In the genomic region with DNA sequence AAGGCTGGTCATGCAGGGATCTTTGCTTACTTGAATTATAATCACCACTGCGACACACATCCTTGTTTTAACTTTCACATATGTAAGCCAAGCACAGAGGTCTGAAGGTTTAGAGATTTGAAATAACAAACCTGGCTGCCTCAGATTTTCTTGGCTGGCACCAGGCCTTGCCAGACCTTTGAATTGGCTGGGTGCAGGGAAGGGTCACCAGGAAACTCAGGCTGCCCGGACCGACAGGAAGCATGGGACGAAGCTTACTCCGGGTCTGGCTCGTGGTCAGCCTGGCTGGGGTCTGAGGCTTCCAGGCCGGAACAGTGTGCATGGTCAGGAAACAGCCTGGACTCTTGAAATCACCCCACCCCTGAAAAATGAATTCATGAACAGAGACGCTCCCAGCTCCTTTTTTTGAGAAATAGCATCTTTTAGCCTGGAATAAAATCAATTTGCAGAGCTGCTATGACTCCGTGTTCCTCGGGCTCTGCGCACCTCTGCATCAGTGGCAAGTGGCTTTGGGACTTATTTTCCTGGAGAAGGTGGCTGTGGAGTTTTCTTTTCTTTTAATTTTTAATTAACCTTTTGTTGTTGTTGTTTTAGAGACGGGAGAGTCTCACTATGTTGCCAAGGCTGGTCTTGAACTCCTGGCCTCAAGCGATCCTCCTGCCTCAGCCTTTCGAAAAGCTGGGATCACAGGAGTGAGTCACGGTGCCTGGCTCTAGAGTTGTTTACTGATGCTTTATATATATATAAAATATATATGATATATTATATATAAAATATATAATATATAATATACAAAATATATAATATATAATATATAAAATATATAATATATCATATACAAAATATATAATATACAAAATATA, we compare ENCODE assay signal across 8 cellular contexts. TPM values are rescaled to one million over a fixed set of nuclear protein-coding genes. Genes with fewer than 3 reads are reported as not detected.
DNase-seq lines count a peak whose midpoint lies in the region; ATAC-seq and TF ChIP-seq lines count a peak whose summit lies in the region.
"Not testable (repeated sequence)": the region's sequence is repeated elsewhere in the genome, so short reads cannot be mapped to it uniquely, and the experiment has no call there.

No MANE protein-coding gene starts in this region.

- H3K36me3 ChIP-seq in CD8-positive, alpha-beta T cell (ENCODE audit: insufficient read depth, low read length); heart right ventricle; lower lobe of right lung; ovary; stomach: not testable (repeated sequence)

- ATAC-seq in CD8-positive, alpha-beta T cell: peak; percentile 29
- peak; percentile 14 for ATAC-seq in effector memory CD8-positive, alpha-beta T cell (replicated peaks)
- ATAC-seq in heart right ventricle (peak; percentile 76 to 94 (median 92)), lower lobe of right lung (peak; percentile 61 to 79)

- not testable (repeated sequence) for TF ChIP-seq EP300 in ovary (IDR thresholded peaks at IDR 0.05); stomach (IDR thresholded peaks at IDR 0.05)

- CTCF ChIA-PET in CD8-positive, alpha-beta T cell (lab: Charles Lee): interaction anchor here (0.8 to 1.2 kb wide), 3 partner anchors 11 to 13 kb away, joined by 3 to 4 read pairs (median 3); no protein-coding TSS in a partner anchor

- not testable (repeated sequence) for H3K9me3 Mint-ChIP-seq in CD8-positive, alpha-beta T cell; effector memory CD8-positive, alpha-beta T cell

- H3K27me3 ChIP-seq in CD8-positive, alpha-beta T cell (ENCODE audit: insufficient read depth, low read length); heart right ventricle; lower lobe of right lung (ENCODE audit: low read depth); ovary; stomach: not testable (repeated sequence)

- not testable (repeated sequence) for TF ChIP-seq CTCF in CD8-positive, alpha-beta T cell (IDR thresholded peaks at IDR 0.05); heart right ventricle (IDR thresholded peaks at IDR 0.05); lower lobe of right lung (IDR thresholded peaks at IDR 0.05); ovary (IDR thresholded peaks at IDR 0.05); stomach (IDR thresholded peaks at IDR 0.05)

- not testable (repeated sequence) for H3K4me3 ChIP-seq in CD8-positive, alpha-beta T cell (ENCODE audit: low read depth, low read length); lower lobe of right lung; ovary
- H3K4me3 ChIP-seq in heart right ventricle (peak overlapping the region in 2 of 10 donors; percentile 8 to 18), stomach (peak overlapping the region in 1 of 4 donors; percentile 10)

- POLR2A ChIA-PET in CD8-positive, alpha-beta T cell (lab: Charles Lee): interaction anchor here (0.6 kb wide), 1 partner anchor 32 kb away, joined by 3 read pairs; no protein-coding TSS in a partner anchor

- TF ChIP-seq POLR2A in ovary (IDR thresholded peaks at IDR 0.05); stomach (IDR thresholded peaks at IDR 0.05): not testable (repeated sequence)

- not testable (repeated sequence) for H3K27ac Mint-ChIP-seq in CD8-positive, alpha-beta T cell; effector memory CD8-positive, alpha-beta T cell

- not testable (repeated sequence) for H3K4me1 Mint-ChIP-seq in CD8-positive, alpha-beta T cell (ENCODE audit: low read depth); effector memory CD8-positive, alpha-beta T cell (ENCODE audit: low read depth in 2 of 2)

- 46 to 54% methylated on average over 15 of the region's 15 CpGs for WGBS in heart right ventricle, 2 donors
- 31 to 38% (median 35%) methylated on average over 15 of the region's 15 CpGs for WGBS in ovary, 3 donors
- 33 to 58% (median 39%) methylated on average over 15 of the region's 15 CpGs for WGBS in stomach, 5 donors

- intact Hi-C loops in CD8-positive, alpha-beta T cell (cut with DNase I, micrococcal nuclease); heart right ventricle (cut with DNase I); lower lobe of right lung (cut with DNase I); ovary (cut with DNase I); stomach (cut with DNase I; ENCODE audit: low total_unique reads): not testable (repeated sequence)

- H3K36me3 Mint-ChIP-seq in CD8-positive, alpha-beta T cell; effector memory CD8-positive, alpha-beta T cell (ENCODE audit: insufficient read depth): not testable (repeated sequence)

- not testable (repeated sequence) for DNase-seq in CD8-positive, alpha-beta T cell; effector memory CD8-positive, alpha-beta T cell; lower lobe of right lung
- DNase-seq in NCI-H69 (lab: John Stamatoyannopoulos, UW): peak; percentile 31
- DNase-seq in activated effector memory CD4-positive, alpha-beta T cell treated with anti-CD3 and anti-CD28 coated beads, Interleukin-2, amount 50 U/mL, for 16 hours: peak; percentile 61
- DNase-seq in heart right ventricle: peak; percentile 50 to 53
- DNase-seq in ovary: peak in 4 of 5 donors; percentile 34 to 54 (median 43)
- peak; percentile 54 for DNase-seq in stomach

- not testable (repeated sequence) for H3K4me3 Mint-ChIP-seq in CD8-positive, alpha-beta T cell; effector memory CD8-positive, alpha-beta T cell

- H3K27me3 Mint-ChIP-seq in CD8-positive, alpha-beta T cell (ENCODE audit: low read depth); effector memory CD8-positive, alpha-beta T cell: not testable (repeated sequence)

- H3K4me1 ChIP-seq in CD8-positive, alpha-beta T cell (ENCODE audit: insufficient read depth, low read length); lower lobe of right lung; ovary (ENCODE audit: insufficient read depth): not testable (repeated sequence)
- H3K4me1 ChIP-seq in heart right ventricle: peaks cover 0 to 12% (median 7%) of the 10 kb centered on the region in 9 donors
- H3K4me1 ChIP-seq in stomach: peaks cover 0 to 14% (median 8%) of the 10 kb centered on the region in 4 donors

- not testable (repeated sequence) for H3K9me3 ChIP-seq in CD8-positive, alpha-beta T cell (ENCODE audit: low read length); heart right ventricle; lower lobe of right lung; ovary; stomach

- H3K27ac ChIP-seq in CD8-positive, alpha-beta T cell (ENCODE audit: low read depth, low read length); ovary: not testable (repeated sequence)
- H3K27ac ChIP-seq in heart right ventricle (peak overlapping the region in 8 of 10 donors; percentile 16 to 76 (median 56)), lower lobe of right lung (peak overlapping the region; percentile 33), stomach (peak overlapping the region in 4 of 5 donors; percentile 8 to 57 (median 28))

RNA-seq across cellular contexts. Expression of gene KPNA2, which starts 35.3 kb away (rescaled TPM):
- 100 to 1,000 TPM; 111 to 121 TPM for total RNA-seq in CD8-positive, alpha-beta T cell
- total RNA-seq in heart right ventricle: 10 to 100 TPM; 12.6 to 33.3 (median 18.8) TPM
- polyA plus RNA-seq in heart right ventricle: 10 to 100 TPM in 1 of 2 donors, 1 to 10 TPM in 1; 6.1 to 25.2 TPM
- total RNA-seq in lower lobe of right lung: 23.4 TPM
- total RNA-seq in ovary: 10 to 100 TPM in 6 of 7 donors, 1 to 10 TPM in 1; 4.3 to 18.0 (median 12.1) TPM
- 10 to 100 TPM in 1 of 2 donors, 1 to 10 TPM in 1; 6.0 to 24.3 TPM for polyA plus RNA-seq in ovary
- 10 to 100 TPM in 2 of 5 donors, 1 to 10 TPM in 2, under 1 TPM in 1; 0.58 to 26.3 (median 5.4) TPM for total RNA-seq in stomach
- 10 to 100 TPM; 12.1 to 23.7 (median 21.0) TPM for polyA plus RNA-seq in stomach

Comparison
In these comparisons a context has a peak if more than half of its experiments do, and no peak if none do; other contexts are left out.
1. ATAC-seq: peak in every context shown above with its lines; median percentile 92 in heart right ventricle; 70 in lower lobe of right lung; 29 in CD8-positive, alpha-beta T cell; 14 in effector memory CD8-positive, alpha-beta T cell.